8 cellular contexts compared by ENCODE assay signal in genomic region chr4:6779667-6780565, GRCh38. TPM values are rescaled to one million over a fixed set of nuclear protein-coding genes. Genes with fewer than 3 reads are reported as not detected.
DNase-seq lines count a peak whose midpoint lies in the region; ATAC-seq and TF ChIP-seq lines count a peak whose summit lies in the region.

No MANE protein-coding gene starts in this region.

- no peak overlapping the region for H3K4me3 Mint-ChIP-seq in activated naive CD8-positive, alpha-beta T cell treated with anti-CD3 and anti-CD28 coated beads for 36 hours
- H3K4me3 Mint-ChIP-seq in natural killer cell = peak overlapping the region; percentile 88

- ATAC-seq in natural killer cell (no peak), GM18870 (IDR thresholded peaks at IDR 0.05; ENCODE audit: unreplicated experiment) (no peak)

- WGBS in spleen, 5 donors = 66 to 75% (median 72%) methylated on average over 17 of the region's 17 CpGs

- H3K4me1 Mint-ChIP-seq in activated naive CD8-positive, alpha-beta T cell treated with anti-CD3 and anti-CD28 coated beads for 36 hours = peaks cover 72% of the 10 kb centered on the region
- peaks cover 58 to 61% of the 10 kb centered on the region in 2 donors for H3K4me1 Mint-ChIP-seq in natural killer cell

- no peaks in the 10 kb centered on the region for H3K27me3 ChIP-seq in spleen (replicated peaks in 1 of 7)

- H3K36me3 ChIP-seq in spleen = no peaks in the 10 kb centered on the region

- peaks cover 10 to 58% (median 45%) of the 10 kb centered on the region in 6 donors for H3K4me1 ChIP-seq in spleen

- H3K36me3 Mint-ChIP-seq in activated naive CD8-positive, alpha-beta T cell treated with anti-CD3 and anti-CD28 coated beads for 36 hours = no peaks in the 10 kb centered on the region
- no peaks in the 10 kb centered on the region for H3K36me3 Mint-ChIP-seq in natural killer cell

- H3K4me3 ChIP-seq in spleen = no peak overlapping the region

- peak overlapping the region in 3 of 8 donors; percentile 7 to 78 (median 11) for H3K27ac ChIP-seq in spleen

- intact Hi-C loops in natural killer cell (cut with micrococcal nuclease) (loop anchor here (5.0 kb wide), 1 partner anchor 92 kb away; no protein-coding TSS in a partner anchor), spleen (cut with DNase I; ENCODE audit: low total_unique reads) (loop anchor here (5.0 to 10.0 kb wide), 2 partner anchors 63 to 95 kb away; partner anchors contain the start of gene BLOC1S4)

- TF ChIP-seq CTCF in natural killer cell (IDR thresholded peaks at IDR 0.05) (no peak), spleen (IDR thresholded peaks at IDR 0.05 in 8 of 11, conservative IDR thresholded peaks at IDR 0.05 in 3 of 11) (no peak)

- H3K27me3 Mint-ChIP-seq in activated naive CD8-positive, alpha-beta T cell treated with anti-CD3 and anti-CD28 coated beads for 36 hours = no peaks in the 10 kb centered on the region
- no peaks in the 10 kb centered on the region for H3K27me3 Mint-ChIP-seq in natural killer cell (ENCODE audit: low read depth in 2 of 2)

- no peak for TF ChIP-seq POLR2A in spleen (IDR thresholded peaks at IDR 0.05)

- DNase-seq in DMS79 (lab: John Stamatoyannopoulos, UW) (peak; percentile 27), NCI-H1694 (lab: John Stamatoyannopoulos, UW) (peak; percentile 75), natural killer cell (no peak), spleen (no peak), AG08395 (ENCODE audit: low spot score) (no peak), OCI-M2 (lab: John Stamatoyannopoulos, UW; ENCODE audit: unreplicated experiment) (no peak)
- DNase-seq in activated naive CD8-positive, alpha-beta T cell treated with anti-CD3 and anti-CD28 coated beads for 36 hours = no peak

- no peaks in the 10 kb centered on the region for H3K9me3 Mint-ChIP-seq in activated naive CD8-positive, alpha-beta T cell treated with anti-CD3 and anti-CD28 coated beads for 36 hours
- no peaks in the 10 kb centered on the region for H3K9me3 Mint-ChIP-seq in natural killer cell

- peak overlapping the region; percentile 57 for H3K27ac Mint-ChIP-seq in activated naive CD8-positive, alpha-beta T cell treated with anti-CD3 and anti-CD28 coated beads for 36 hours
- peak overlapping the region in 1 of 2 donors; percentile 16 for H3K27ac Mint-ChIP-seq in natural killer cell

- no peaks in the 10 kb centered on the region for H3K9me3 ChIP-seq in spleen

RNA-seq across cellular contexts. Expression of gene KIAA0232, which starts 2.6 kb away (rescaled TPM):
- 10 to 100 TPM; 13.8 to 14.7 TPM for total RNA-seq in activated naive CD8-positive, alpha-beta T cell treated with anti-CD3 and anti-CD28 coated beads for 36 hours
- total RNA-seq in natural killer cell (10 to 100 TPM; 24.7 to 30.3 (median 28.6) TPM), spleen (10 to 100 TPM; 28.0 to 50.6 (median 46.7) TPM)
- polyA plus RNA-seq in spleen = 1 to 10 TPM; 3.2 to 5.9 (median 3.3) TPM

Comparison
In these comparisons a context has a peak if more than half of its experiments do, and no peak if none do; other contexts are left out.
1. DNase-seq: peak in DMS79 (single experiment) and NCI-H1694 (single experiment); none in activated naive CD8-positive, alpha-beta T cell treated with anti-CD3 and anti-CD28 coated beads for 36 hours (single experiment), natural killer cell (single experiment), spleen (single experiment), AG08395 (single experiment) and OCI-M2 (single experiment).